Comparison of ENCODE assay signal across 26 cellular contexts in the genomic region with DNA sequence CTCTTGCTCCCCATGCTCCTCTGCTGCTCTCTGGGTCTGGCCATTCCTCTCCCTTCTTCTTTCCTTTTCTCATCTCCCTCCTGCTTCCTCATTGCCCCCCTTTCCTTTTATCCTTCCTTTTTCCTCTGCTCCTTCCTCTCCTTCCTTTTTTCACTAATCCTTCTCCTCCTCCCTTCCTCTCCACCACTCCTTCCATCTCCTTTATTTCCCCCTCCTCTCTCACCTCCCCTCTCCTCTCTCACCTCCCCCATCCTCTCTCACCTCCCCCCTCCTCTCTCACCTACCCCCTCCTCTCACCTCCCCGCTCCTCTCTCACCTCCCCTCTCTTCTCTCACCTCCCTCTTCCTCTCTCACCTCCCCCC. TPM values are rescaled to one million over a fixed set of nuclear protein-coding genes. Genes with fewer than 3 reads are reported as not detected.
DNase-seq lines count a peak whose midpoint lies in the region; ATAC-seq and TF ChIP-seq lines count a peak whose summit lies in the region.
"Had no signal": no experiment of that assay in that cellular context is flagged by ENCODE, and none has a peak within 500 bp of the region (broad histone marks: within the 10 kb centered on the region; RNA-seq: fewer than 3 reads in every experiment).

No MANE protein-coding gene starts in this region.

- no peaks in the 10 kb centered on the region for H3K9me3 Mint-ChIP-seq in activated CD4-positive, alpha-beta memory T cell treated with anti-CD3 and anti-CD28 coated beads for 36 hours
- H3K9me3 Mint-ChIP-seq in activated CD4-positive, alpha-beta memory T cell treated with anti-CD3 and anti-CD28 coated beads, Interleukin-2, amount 10 ng/mL, durations not matched to agents 7 days and 5 days = no peaks in the 10 kb centered on the region
- H3K9me3 Mint-ChIP-seq in CD4-positive, alpha-beta memory T cell = no peaks in the 10 kb centered on the region
- no peaks in the 10 kb centered on the region for H3K9me3 Mint-ChIP-seq in activated naive CD8-positive, alpha-beta T cell treated with anti-CD3 and anti-CD28 coated beads for 36 hours
- H3K9me3 Mint-ChIP-seq in natural killer cell treated with Interleukin-12 subunit alpha and Interleukin-12 subunit beta and Interleukin-15 and Interleukin-18, amount 100 ng/mL, for 72 hours = no peaks in the 10 kb centered on the region
- no peaks in the 10 kb centered on the region for H3K9me3 Mint-ChIP-seq in HFFc6
- H3K9me3 Mint-ChIP-seq: activated CD4-positive, alpha-beta T cell treated with anti-CD3 and anti-CD28 coated beads, Interleukin-2, amount 10 ng/mL, durations not matched to agents 7 days and 5 days had no signal

- DNase-seq in activated CD4-positive, alpha-beta memory T cell treated with anti-CD3 and anti-CD28 coated beads for 36 hours = no peak
- DNase-seq in activated CD4-positive, alpha-beta memory T cell treated with anti-CD3 and anti-CD28 coated beads, Interleukin-2, amount 10 ng/mL, durations not matched to agents 7 days and 5 days = no peak
- no peak for DNase-seq in CD4-positive, alpha-beta memory T cell
- no peak for DNase-seq in activated naive CD8-positive, alpha-beta T cell treated with anti-CD3 and anti-CD28 coated beads for 36 hours
- no peak for DNase-seq in natural killer cell treated with Interleukin-12 subunit alpha and Interleukin-12 subunit beta and Interleukin-15 and Interleukin-18, amount 100 ng/mL, for 72 hours (ENCODE audit: low spot score)
- no peak for DNase-seq in HFFc6
- DNase-seq: activated CD4-positive, alpha-beta T cell treated with anti-CD3 and anti-CD28 coated beads, Interleukin-2, amount 10 ng/mL, durations not matched to agents 7 days and 5 days; Calu3; cerebellar nuclear complex; dorsolateral prefrontal cortex; kidney glomerular epithelial cell; NCI-H1105; NCI-H1930; NCI-H2227 treated with DMSO at 0.1 percent for 48 hours; NCI-H748 treated with DMSO at 0.1 percent for 48 hours; stimulated activated CD4-positive, alpha-beta T cell treated with anti-CD3 and anti-CD28 coated beads, Interleukin-1b, Interleukin-23, amount 100 ng/mL, for 48 hours had no signal

- TF ChIP-seq CTCF in HFFc6 (IDR thresholded peaks at IDR 0.05) = no peak

- H3K36me3 ChIP-seq in CD4-positive, alpha-beta memory T cell (ENCODE audit: insufficient read depth, low read length) = peaks cover 81% of the 10 kb centered on the region

- peaks cover 32% of the 10 kb centered on the region for H3K4me1 Mint-ChIP-seq in activated CD4-positive, alpha-beta memory T cell treated with anti-CD3 and anti-CD28 coated beads for 36 hours (ENCODE audit: low read depth)
- H3K4me1 Mint-ChIP-seq in activated CD4-positive, alpha-beta memory T cell treated with anti-CD3 and anti-CD28 coated beads, Interleukin-2, amount 10 ng/mL, durations not matched to agents 7 days and 5 days = peaks cover 38% of the 10 kb centered on the region
- H3K4me1 Mint-ChIP-seq in CD4-positive, alpha-beta memory T cell = peaks cover 20 to 56% (median 33%) of the 10 kb centered on the region in 4 donors
- H3K4me1 Mint-ChIP-seq in activated naive CD8-positive, alpha-beta T cell treated with anti-CD3 and anti-CD28 coated beads for 36 hours = peaks cover 47% of the 10 kb centered on the region
- peaks cover 36 to 46% of the 10 kb centered on the region in 2 donors for H3K4me1 Mint-ChIP-seq in natural killer cell treated with Interleukin-12 subunit alpha and Interleukin-12 subunit beta and Interleukin-15 and Interleukin-18, amount 100 ng/mL, for 72 hours (ENCODE audit: low read depth in 2 of 2)
- no peaks in the 10 kb centered on the region for H3K4me1 Mint-ChIP-seq in HFFc6 (ENCODE audit: low read depth)

- peaks cover 51% of the 10 kb centered on the region for H3K36me3 Mint-ChIP-seq in activated CD4-positive, alpha-beta memory T cell treated with anti-CD3 and anti-CD28 coated beads for 36 hours
- H3K36me3 Mint-ChIP-seq in activated CD4-positive, alpha-beta memory T cell treated with anti-CD3 and anti-CD28 coated beads, Interleukin-2, amount 10 ng/mL, durations not matched to agents 7 days and 5 days (ENCODE audit: low read depth) = peaks cover 63% of the 10 kb centered on the region
- peaks cover 52 to 53% of the 10 kb centered on the region in 2 donors for H3K36me3 Mint-ChIP-seq in CD4-positive, alpha-beta memory T cell
- H3K36me3 Mint-ChIP-seq in activated naive CD8-positive, alpha-beta T cell treated with anti-CD3 and anti-CD28 coated beads for 36 hours = peaks cover 44% of the 10 kb centered on the region
- H3K36me3 Mint-ChIP-seq in natural killer cell treated with Interleukin-12 subunit alpha and Interleukin-12 subunit beta and Interleukin-15 and Interleukin-18, amount 100 ng/mL, for 72 hours = peaks cover 22% of the 10 kb centered on the region
- H3K36me3 Mint-ChIP-seq in HFFc6 (ENCODE audit: low read depth) = peaks cover 8% of the 10 kb centered on the region; the same call in 1 of the 2 replicates

- peak overlapping the region; percentile 58 for H3K27ac Mint-ChIP-seq in activated CD4-positive, alpha-beta memory T cell treated with anti-CD3 and anti-CD28 coated beads for 36 hours
- H3K27ac Mint-ChIP-seq in activated CD4-positive, alpha-beta memory T cell treated with anti-CD3 and anti-CD28 coated beads, Interleukin-2, amount 10 ng/mL, durations not matched to agents 7 days and 5 days = no peak overlapping the region
- H3K27ac Mint-ChIP-seq in CD4-positive, alpha-beta memory T cell = peak overlapping the region in 5 of 7 donors; percentile 77 to 90 (median 85)
- H3K27ac Mint-ChIP-seq in activated naive CD8-positive, alpha-beta T cell treated with anti-CD3 and anti-CD28 coated beads for 36 hours = peak overlapping the region; percentile 90
- peak overlapping the region; percentile 65 to 66 for H3K27ac Mint-ChIP-seq in natural killer cell treated with Interleukin-12 subunit alpha and Interleukin-12 subunit beta and Interleukin-15 and Interleukin-18, amount 100 ng/mL, for 72 hours
- no peak overlapping the region for H3K27ac Mint-ChIP-seq in HFFc6

- POLR2A ChIA-PET in activated CD4-positive, alpha-beta memory T cell treated with anti-CD3 and anti-CD28 coated beads for 36 hours (lab: Charles Lee) = no interaction called here
- POLR2A ChIA-PET in activated CD4-positive, alpha-beta memory T cell treated with anti-CD3 and anti-CD28 coated beads, Interleukin-2, amount 10 ng/mL, durations not matched to agents 7 days and 5 days (lab: Charles Lee) = interaction anchor here (1.0 to 1.4 kb wide), 2 partner anchors 14 to 24 kb away, joined by 4 to 6 read pairs; no protein-coding TSS in a partner anchor
- POLR2A ChIA-PET in CD4-positive, alpha-beta memory T cell (lab: Charles Lee; ENCODE audit: partially characterized antibody) = interaction anchor here (1.4 to 19.1 kb wide), 4 partner anchors 10 to 36 kb away, joined by 4 to 349 read pairs (median 12); a partner anchor contains a TSS

- H3K27ac ChIP-seq in CD4-positive, alpha-beta memory T cell (ENCODE audit: low read depth, low read length) = no peak overlapping the region
- H3K27ac ChIP-seq: dorsolateral prefrontal cortex, skin epidermis had no signal

- CTCF ChIA-PET in activated CD4-positive, alpha-beta memory T cell treated with anti-CD3 and anti-CD28 coated beads for 36 hours (lab: Charles Lee) = interaction anchor here (0.9 kb wide), 1 partner anchor 28 kb away, joined by 3 read pairs; no protein-coding TSS in a partner anchor
- CTCF ChIA-PET in activated CD4-positive, alpha-beta memory T cell treated with anti-CD3 and anti-CD28 coated beads, Interleukin-2, amount 10 ng/mL, durations not matched to agents 7 days and 5 days (lab: Charles Lee) = no interaction called here
- CTCF ChIA-PET in CD4-positive, alpha-beta memory T cell (lab: Charles Lee; ENCODE audit: partially characterized antibody) = no interaction called here

- H3K9me3 ChIP-seq in CD4-positive, alpha-beta memory T cell (ENCODE audit: control insufficient read depth in 1 of 2, low read length in 2 of 2) = no peaks in the 10 kb centered on the region

- no peaks in the 10 kb centered on the region for H3K27me3 Mint-ChIP-seq in activated CD4-positive, alpha-beta memory T cell treated with anti-CD3 and anti-CD28 coated beads for 36 hours
- H3K27me3 Mint-ChIP-seq in activated CD4-positive, alpha-beta memory T cell treated with anti-CD3 and anti-CD28 coated beads, Interleukin-2, amount 10 ng/mL, durations not matched to agents 7 days and 5 days = no peaks in the 10 kb centered on the region
- no peaks in the 10 kb centered on the region for H3K27me3 Mint-ChIP-seq in CD4-positive, alpha-beta memory T cell
- H3K27me3 Mint-ChIP-seq in activated naive CD8-positive, alpha-beta T cell treated with anti-CD3 and anti-CD28 coated beads for 36 hours = no peaks in the 10 kb centered on the region
- no peaks in the 10 kb centered on the region for H3K27me3 Mint-ChIP-seq in natural killer cell treated with Interleukin-12 subunit alpha and Interleukin-12 subunit beta and Interleukin-15 and Interleukin-18, amount 100 ng/mL, for 72 hours
- H3K27me3 Mint-ChIP-seq in HFFc6 (ENCODE audit: insufficient read depth) = no peaks in the 10 kb centered on the region; the same call in 1 of the 2 replicates
- H3K27me3 Mint-ChIP-seq: activated CD4-positive, alpha-beta T cell treated with anti-CD3 and anti-CD28 coated beads, Interleukin-2, amount 10 ng/mL, durations not matched to agents 7 days and 5 days had no signal

- no peak overlapping the region for H3K4me3 Mint-ChIP-seq in activated CD4-positive, alpha-beta memory T cell treated with anti-CD3 and anti-CD28 coated beads for 36 hours
- H3K4me3 Mint-ChIP-seq in activated CD4-positive, alpha-beta memory T cell treated with anti-CD3 and anti-CD28 coated beads, Interleukin-2, amount 10 ng/mL, durations not matched to agents 7 days and 5 days = no peak overlapping the region
- no peak overlapping the region for H3K4me3 Mint-ChIP-seq in CD4-positive, alpha-beta memory T cell
- H3K4me3 Mint-ChIP-seq in activated naive CD8-positive, alpha-beta T cell treated with anti-CD3 and anti-CD28 coated beads for 36 hours = peak overlapping the region; percentile 29
- no peak overlapping the region for H3K4me3 Mint-ChIP-seq in natural killer cell treated with Interleukin-12 subunit alpha and Interleukin-12 subunit beta and Interleukin-15 and Interleukin-18, amount 100 ng/mL, for 72 hours
- H3K4me3 Mint-ChIP-seq in HFFc6 = no peak overlapping the region
- H3K4me3 Mint-ChIP-seq: activated CD4-positive, alpha-beta T cell treated with anti-CD3 and anti-CD28 coated beads, Interleukin-2, amount 10 ng/mL, durations not matched to agents 7 days and 5 days had no signal

- ATAC-seq in natural killer cell treated with Interleukin-12 subunit alpha and Interleukin-12 subunit beta and Interleukin-15 and Interleukin-18, amount 100 ng/mL, for 72 hours = no peak
- no peak for ATAC-seq in GM18861 (IDR thresholded peaks at IDR 0.05; ENCODE audit: unreplicated experiment)
- no peak for ATAC-seq in esophagus mucosa

- H3K4me3 ChIP-seq in CD4-positive, alpha-beta memory T cell (ENCODE audit: low read length in 2 of 2) = no peak overlapping the region
- H3K4me3 ChIP-seq: dorsolateral prefrontal cortex, skin epidermis had no signal

- intact Hi-C loops in activated CD4-positive, alpha-beta memory T cell treated with anti-CD3 and anti-CD28 coated beads for 36 hours (cut with micrococcal nuclease) = no loop called here
- intact Hi-C loops in CD4-positive, alpha-beta memory T cell (cut with micrococcal nuclease) = no loop called here

- peaks cover 49% of the 10 kb centered on the region for H3K4me1 ChIP-seq in CD4-positive, alpha-beta memory T cell (ENCODE audit: insufficient read depth, low read length)

- H3K27me3 ChIP-seq in CD4-positive, alpha-beta memory T cell (ENCODE audit: insufficient read depth, low read length) = no peaks in the 10 kb centered on the region
- H3K27me3 ChIP-seq: dorsolateral prefrontal cortex had no signal

RNA-seq across cellular contexts. Expression of a gene that starts 13.6 kb away (rescaled TPM):
- 100 to 1,000 TPM; 298 to 327 TPM for total RNA-seq in activated CD4-positive, alpha-beta memory T cell treated with anti-CD3 and anti-CD28 coated beads for 36 hours
- total RNA-seq in activated CD4-positive, alpha-beta memory T cell treated with anti-CD3 and anti-CD28 coated beads, Interleukin-2, amount 10 ng/mL, durations not matched to agents 7 days and 5 days = 100 to 1,000 TPM; 657 TPM
- total RNA-seq in CD4-positive, alpha-beta memory T cell = 100 to 1,000 TPM; 956 to 992 TPM
- 100 to 1,000 TPM; 140 to 325 TPM for polyA plus RNA-seq in CD4-positive, alpha-beta memory T cell
- total RNA-seq in activated naive CD8-positive, alpha-beta T cell treated with anti-CD3 and anti-CD28 coated beads for 36 hours = 100 to 1,000 TPM; 285 to 295 TPM
- total RNA-seq in natural killer cell treated with Interleukin-12 subunit alpha and Interleukin-12 subunit beta and Interleukin-15 and Interleukin-18, amount 100 ng/mL, for 72 hours = 100 to 1,000 TPM; 321 to 444 TPM
- total RNA-seq in HFFc6 (2021; fragmentation: NEBNext Ultra II Directional; extraction: Animal tissue kit (Norgen Biotek cat#: 25700)) = 10 to 100 TPM; 63.8 to 73.3 (median 68.2) TPM
- total RNA-seq in esophagus mucosa = 53.9 TPM

RNA-seq across cellular contexts. Expression of a gene that starts 19.5 kb away (rescaled TPM):
- 1 to 10 TPM; 1.5 to 1.6 TPM for total RNA-seq in activated CD4-positive, alpha-beta memory T cell treated with anti-CD3 and anti-CD28 coated beads for 36 hours
- total RNA-seq in activated CD4-positive, alpha-beta memory T cell treated with anti-CD3 and anti-CD28 coated beads, Interleukin-2, amount 10 ng/mL, durations not matched to agents 7 days and 5 days = under 1 TPM; 0.35 to 0.38 TPM
- 1 to 10 TPM in 1 of 2 experiments, under 1 TPM in 1; 0.93 to 1.3 TPM for total RNA-seq in CD4-positive, alpha-beta memory T cell
- polyA plus RNA-seq in CD4-positive, alpha-beta memory T cell = 10 to 100 TPM in 1 of 2 donors, 1 to 10 TPM in 1; 5.1 to 29.7 TPM
- 10 to 100 TPM; 28.8 to 32.2 TPM for total RNA-seq in activated naive CD8-positive, alpha-beta T cell treated with anti-CD3 and anti-CD28 coated beads for 36 hours
- total RNA-seq in natural killer cell treated with Interleukin-12 subunit alpha and Interleukin-12 subunit beta and Interleukin-15 and Interleukin-18, amount 100 ng/mL, for 72 hours = 1 to 10 TPM in 1 of 2 donors, under 1 TPM in 1; 0.93 to 1.8 TPM
- total RNA-seq in HFFc6 (2021; fragmentation: NEBNext Ultra II Directional; extraction: Animal tissue kit (Norgen Biotek cat#: 25700)) = under 1 TPM in 4 of 6 experiments, not detected in 2; 0.23 to 0.62 (median 0.35) TPM
- 2.6 TPM for total RNA-seq in esophagus mucosa
- total RNA-seq: Daoy, endothelial cell of umbilical vein, lung microvascular endothelial cell, temporal lobe had no signal

RNA-seq across cellular contexts. Expression of a gene that starts 31.7 kb away (rescaled TPM):
- total RNA-seq in activated CD4-positive, alpha-beta memory T cell treated with anti-CD3 and anti-CD28 coated beads for 36 hours = 1 to 10 TPM; 1.3 to 2.0 TPM
- total RNA-seq in activated CD4-positive, alpha-beta memory T cell treated with anti-CD3 and anti-CD28 coated beads, Interleukin-2, amount 10 ng/mL, durations not matched to agents 7 days and 5 days = 1 to 10 TPM; 1.5 to 1.7 TPM
- 1 to 10 TPM; 6.6 to 9.2 TPM for total RNA-seq in CD4-positive, alpha-beta memory T cell
- polyA plus RNA-seq in CD4-positive, alpha-beta memory T cell = under 1 TPM in 1 of 2 donors, not detected in 1; 0.11 TPM
- 1 to 10 TPM; 1.1 to 1.2 TPM for total RNA-seq in activated naive CD8-positive, alpha-beta T cell treated with anti-CD3 and anti-CD28 coated beads for 36 hours
- under 1 TPM; 0.67 TPM for total RNA-seq in natural killer cell treated with Interleukin-12 subunit alpha and Interleukin-12 subunit beta and Interleukin-15 and Interleukin-18, amount 100 ng/mL, for 72 hours
- under 1 TPM in 4 of 6 experiments, not detected in 2; 0.09 to 0.17 (median 0.12) TPM for total RNA-seq in HFFc6 (2021; fragmentation: NEBNext Ultra II Directional; extraction: Animal tissue kit (Norgen Biotek cat#: 25700))
- not detected for total RNA-seq in esophagus mucosa
- total RNA-seq: Daoy, endothelial cell of umbilical vein, lung microvascular endothelial cell, temporal lobe, urinary bladder had no signal
- polyA plus RNA-seq: endothelial cell of umbilical vein had no signal

RNA-seq across cellular contexts. Expression of a gene that starts 36.5 kb away (rescaled TPM):
- 1,000 to 10,000 TPM; 3,181 to 3,314 TPM for total RNA-seq in activated CD4-positive, alpha-beta memory T cell treated with anti-CD3 and anti-CD28 coated beads for 36 hours
- 1,000 to 10,000 TPM; 2,625 to 2,652 TPM for total RNA-seq in activated CD4-positive, alpha-beta memory T cell treated with anti-CD3 and anti-CD28 coated beads, Interleukin-2, amount 10 ng/mL, durations not matched to agents 7 days and 5 days
- 1,000 to 10,000 TPM; 3,807 to 4,015 TPM for total RNA-seq in CD4-positive, alpha-beta memory T cell
- 1,000 to 10,000 TPM; 4,853 to 7,200 TPM for polyA plus RNA-seq in CD4-positive, alpha-beta memory T cell
- 1,000 to 10,000 TPM; 3,012 to 3,178 TPM for total RNA-seq in activated naive CD8-positive, alpha-beta T cell treated with anti-CD3 and anti-CD28 coated beads for 36 hours
- total RNA-seq in natural killer cell treated with Interleukin-12 subunit alpha and Interleukin-12 subunit beta and Interleukin-15 and Interleukin-18, amount 100 ng/mL, for 72 hours = 1,000 to 10,000 TPM; 1,532 to 1,595 TPM
- 1,000 to 10,000 TPM; 2,312 to 2,495 (median 2,438) TPM for total RNA-seq in HFFc6 (2021; fragmentation: NEBNext Ultra II Directional; extraction: Animal tissue kit (Norgen Biotek cat#: 25700))
- total RNA-seq in esophagus mucosa = 2,011 TPM

RNA-seq across cellular contexts. Expression of a gene that starts 51.7 kb away (rescaled TPM):
- total RNA-seq in activated CD4-positive, alpha-beta memory T cell treated with anti-CD3 and anti-CD28 coated beads for 36 hours = not detected
- not detected for total RNA-seq in activated CD4-positive, alpha-beta memory T cell treated with anti-CD3 and anti-CD28 coated beads, Interleukin-2, amount 10 ng/mL, durations not matched to agents 7 days and 5 days
- total RNA-seq in CD4-positive, alpha-beta memory T cell = not detected
- polyA plus RNA-seq in CD4-positive, alpha-beta memory T cell = not detected
- not detected for total RNA-seq in activated naive CD8-positive, alpha-beta T cell treated with anti-CD3 and anti-CD28 coated beads for 36 hours
- not detected for total RNA-seq in natural killer cell treated with Interleukin-12 subunit alpha and Interleukin-12 subunit beta and Interleukin-15 and Interleukin-18, amount 100 ng/mL, for 72 hours
- total RNA-seq in HFFc6 (2021; fragmentation: NEBNext Ultra II Directional; extraction: Animal tissue kit (Norgen Biotek cat#: 25700)) = not detected
- not detected for total RNA-seq in esophagus mucosa
- total RNA-seq: activated CD4-positive, alpha-beta T cell treated with anti-CD3 and anti-CD28 coated beads, Interleukin-2, amount 10 ng/mL, durations not matched to agents 7 days and 5 days; Calu3; Daoy; dorsolateral prefrontal cortex; endothelial cell of umbilical vein; lung microvascular endothelial cell; omental fat pad; T-helper 1 cell treated with Interleukin-12 subunit alpha and Interleukin-12 subunit beta and Interleukin-4 antibody, amounts not matched to agents 30 ng/mL and 1 ng/mL, for 36 hours; temporal lobe; urinary bladder had no signal
- polyA plus RNA-seq: endothelial cell of umbilical vein, urinary bladder had no signal

Comparison
In these comparisons a context has a peak if more than half of its experiments do, and no peak if none do; other contexts are left out.
1. H3K27ac Mint-ChIP-seq: peak in activated CD4-positive, alpha-beta memory T cell treated with anti-CD3 and anti-CD28 coated beads for 36 hours (single experiment), CD4-positive, alpha-beta memory T cell (5 of 7), activated naive CD8-positive, alpha-beta T cell treated with anti-CD3 and anti-CD28 coated beads for 36 hours (single experiment) and natural killer cell treated with Interleukin-12 subunit alpha and Interleukin-12 subunit beta and Interleukin-15 and Interleukin-18, amount 100 ng/mL, for 72 hours (2 of 2); none in activated CD4-positive, alpha-beta memory T cell treated with anti-CD3 and anti-CD28 coated beads, Interleukin-2, amount 10 ng/mL, durations not matched to agents 7 days and 5 days (single experiment) and HFFc6 (single experiment).